ENCODE assay signal across 16 cellular contexts in the genomic region with DNA sequence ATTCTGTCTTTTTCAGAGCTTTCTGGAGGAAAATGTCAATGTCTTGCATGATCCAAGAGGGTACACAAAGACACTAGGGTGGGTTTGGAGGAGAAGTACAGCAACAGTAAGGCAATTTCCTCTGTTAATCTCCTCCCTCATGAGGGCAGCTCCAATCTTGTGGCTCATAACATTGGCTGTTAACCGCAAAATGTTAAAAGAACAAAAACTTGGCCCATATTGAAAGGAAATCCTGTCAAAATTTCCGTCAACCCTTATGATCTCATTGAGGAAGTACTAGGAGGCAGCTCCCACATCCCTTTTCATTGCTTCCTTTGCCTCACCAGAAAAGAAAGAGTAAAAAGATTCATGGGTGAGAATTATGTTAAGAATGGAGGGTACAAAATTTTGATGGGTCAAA. TPM values are rescaled to one million over a fixed set of nuclear protein-coding genes. Genes with fewer than 3 reads are reported as not detected.
DNase-seq lines count a peak whose midpoint lies in the region; ATAC-seq and TF ChIP-seq lines count a peak whose summit lies in the region.
"Had no signal": no experiment of that assay in that cellular context is flagged by ENCODE, and none has a peak within 500 bp of the region (broad histone marks: within the 10 kb centered on the region; RNA-seq: fewer than 3 reads in every experiment).

No MANE protein-coding gene starts in this region.

- peak overlapping the region in 1 of 2 donors; percentile 33 for H3K4me3 Mint-ChIP-seq in activated T-cell treated with anti-CD3 and anti-CD28 coated beads, Interleukin-2, amount 50 U/mL, for 72 hours
- no peak overlapping the region for H3K4me3 Mint-ChIP-seq in activated T-cell treated with anti-CD3 and anti-CD28 coated beads, Interleukin-2, amount 50 U/mL, for 4 hours
- H3K4me3 Mint-ChIP-seq in activated CD4-positive, alpha-beta T cell treated with anti-CD3 and anti-CD28 coated beads, Interleukin-2, amount 10 ng/mL, durations not matched to agents 24 days and 14 days, result no peak overlapping the region
- H3K4me3 Mint-ChIP-seq in natural killer cell treated with Interleukin-12 subunit alpha and Interleukin-12 subunit beta and Interleukin-15 and Interleukin-18, amount 100 ng/mL, for 72 hours, result no peak overlapping the region
- H3K4me3 Mint-ChIP-seq: activated CD8-positive, alpha-beta T cell treated with anti-CD3 and anti-CD28 coated beads, Interleukin-2, amount 10 ng/mL, durations not matched to agents 7 days and 5 days had no signal

- H3K27me3 Mint-ChIP-seq in activated T-cell treated with anti-CD3 and anti-CD28 coated beads, Interleukin-2, amount 50 U/mL, for 72 hours (ENCODE audit: low read depth), result peaks cover 32% of the 10 kb centered on the region
- H3K27me3 Mint-ChIP-seq in activated T-cell treated with anti-CD3 and anti-CD28 coated beads, Interleukin-2, amount 50 U/mL, for 4 hours (ENCODE audit: low read depth), result peaks cover 7% of the 10 kb centered on the region
- peaks cover 6% of the 10 kb centered on the region for H3K27me3 Mint-ChIP-seq in activated CD4-positive, alpha-beta T cell treated with anti-CD3 and anti-CD28 coated beads, Interleukin-2, amount 10 ng/mL, durations not matched to agents 24 days and 14 days
- no peaks in the 10 kb centered on the region for H3K27me3 Mint-ChIP-seq in natural killer cell treated with Interleukin-12 subunit alpha and Interleukin-12 subunit beta and Interleukin-15 and Interleukin-18, amount 100 ng/mL, for 72 hours

- H3K36me3 Mint-ChIP-seq in activated T-cell treated with anti-CD3 and anti-CD28 coated beads, Interleukin-2, amount 50 U/mL, for 72 hours (ENCODE audit: insufficient read depth in 2 of 2), result peaks cover 0 to 3% of the 10 kb centered on the region in 2 donors
- H3K36me3 Mint-ChIP-seq in activated T-cell treated with anti-CD3 and anti-CD28 coated beads, Interleukin-2, amount 50 U/mL, for 4 hours (ENCODE audit: insufficient read depth), result no peaks in the 10 kb centered on the region
- H3K36me3 Mint-ChIP-seq in activated CD4-positive, alpha-beta T cell treated with anti-CD3 and anti-CD28 coated beads, Interleukin-2, amount 10 ng/mL, durations not matched to agents 24 days and 14 days (ENCODE audit: low read depth), result no peaks in the 10 kb centered on the region
- no peaks in the 10 kb centered on the region for H3K36me3 Mint-ChIP-seq in natural killer cell treated with Interleukin-12 subunit alpha and Interleukin-12 subunit beta and Interleukin-15 and Interleukin-18, amount 100 ng/mL, for 72 hours

- TF ChIP-seq EP300 in upper lobe of left lung (IDR thresholded peaks at IDR 0.05), result peak in 3 of 4 donors; percentile 13 to 41 (median 22)
- TF ChIP-seq EP300 in stomach (IDR thresholded peaks at IDR 0.05), result no peak

- H3K27me3 ChIP-seq in brain microvascular endothelial cell (replicated peaks) (no peaks in the 10 kb centered on the region), right cardiac atrium (ENCODE audit: control insufficient read depth, insufficient read depth) (no peaks in the 10 kb centered on the region), upper lobe of left lung (no peaks in the 10 kb centered on the region), stomach (no peaks in the 10 kb centered on the region)

- no peaks in the 10 kb centered on the region for H3K4me1 ChIP-seq in right cardiac atrium (ENCODE audit: control insufficient read depth, insufficient read depth, low read length)
- H3K4me1 ChIP-seq in upper lobe of left lung, result peaks cover 11 to 23% (median 17%) of the 10 kb centered on the region in 4 donors
- H3K4me1 ChIP-seq in stomach, result peaks cover 0 to 17% (median 15%) of the 10 kb centered on the region in 4 donors

- 32% methylated on average over 2 of the region's 2 CpGs for WGBS in right cardiac atrium
- 13 to 29% methylated on average over 2 of the region's 2 CpGs for WGBS in upper lobe of left lung, 2 donors
- WGBS in stomach, 5 donors, result 44 to 62% (median 51%) methylated on average over 2 of the region's 2 CpGs

- H3K9me3 Mint-ChIP-seq in activated T-cell treated with anti-CD3 and anti-CD28 coated beads, Interleukin-2, amount 50 U/mL, for 72 hours, result peaks cover 3 to 6% of the 10 kb centered on the region in 2 donors
- H3K9me3 Mint-ChIP-seq in activated T-cell treated with anti-CD3 and anti-CD28 coated beads, Interleukin-2, amount 50 U/mL, for 4 hours, result no peaks in the 10 kb centered on the region
- H3K9me3 Mint-ChIP-seq in activated CD4-positive, alpha-beta T cell treated with anti-CD3 and anti-CD28 coated beads, Interleukin-2, amount 10 ng/mL, durations not matched to agents 24 days and 14 days, result peaks cover 17% of the 10 kb centered on the region
- peaks cover 19% of the 10 kb centered on the region for H3K9me3 Mint-ChIP-seq in natural killer cell treated with Interleukin-12 subunit alpha and Interleukin-12 subunit beta and Interleukin-15 and Interleukin-18, amount 100 ng/mL, for 72 hours

- in situ Hi-C loops in brain microvascular endothelial cell (cut with HindIII; ENCODE audit: low pct_ligation_motif_present, low sequenced_read_pairs), result no loop called here

- TF ChIP-seq CTCF in brain microvascular endothelial cell (IDR thresholded peaks at IDR 0.05; ENCODE audit: low read depth, low read length, missing control alignments), result no peak
- no peak for TF ChIP-seq CTCF in upper lobe of left lung (IDR thresholded peaks at IDR 0.05)
- no peak for TF ChIP-seq CTCF in stomach (IDR thresholded peaks at IDR 0.05)

- H3K27ac ChIP-seq in brain microvascular endothelial cell, result no peak overlapping the region
- no peak overlapping the region for H3K27ac ChIP-seq in right cardiac atrium (ENCODE audit: low read length)
- H3K27ac ChIP-seq in upper lobe of left lung, result peak overlapping the region; percentile 33 to 86 (median 52)
- peak overlapping the region in 1 of 5 donors; percentile 64 for H3K27ac ChIP-seq in stomach
- H3K27ac ChIP-seq: thoracic aorta had no signal

- peaks cover 10% of the 10 kb centered on the region for H3K4me1 Mint-ChIP-seq in activated T-cell treated with anti-CD3 and anti-CD28 coated beads, Interleukin-2, amount 50 U/mL, for 72 hours (ENCODE audit: low read depth)
- peaks cover 13% of the 10 kb centered on the region for H3K4me1 Mint-ChIP-seq in activated T-cell treated with anti-CD3 and anti-CD28 coated beads, Interleukin-2, amount 50 U/mL, for 4 hours (ENCODE audit: low read depth)
- H3K4me1 Mint-ChIP-seq in activated CD4-positive, alpha-beta T cell treated with anti-CD3 and anti-CD28 coated beads, Interleukin-2, amount 10 ng/mL, durations not matched to agents 24 days and 14 days, result peaks cover 8% of the 10 kb centered on the region
- no peaks in the 10 kb centered on the region for H3K4me1 Mint-ChIP-seq in natural killer cell treated with Interleukin-12 subunit alpha and Interleukin-12 subunit beta and Interleukin-15 and Interleukin-18, amount 100 ng/mL, for 72 hours (ENCODE audit: low read depth in 2 of 2)

- intact Hi-C loops in right cardiac atrium (cut with DNase I), result no loop called here
- intact Hi-C loops in stomach (cut with DNase I; ENCODE audit: low total_unique reads), result no loop called here
- intact Hi-C loops in activated CD4-positive, alpha-beta T cell treated with anti-CD3 and anti-CD28 coated beads, Interleukin-2, amount 10 ng/mL, durations not matched to agents 24 days and 14 days (cut with micrococcal nuclease), result no loop called here

- H3K36me3 ChIP-seq in brain microvascular endothelial cell (replicated peaks) (no peaks in the 10 kb centered on the region), upper lobe of left lung (no peaks in the 10 kb centered on the region), stomach (no peaks in the 10 kb centered on the region)
- H3K36me3 ChIP-seq: thoracic aorta had no signal

- H3K9me3 ChIP-seq in right cardiac atrium (ENCODE audit: control insufficient read depth, low read length), result no peaks in the 10 kb centered on the region
- H3K9me3 ChIP-seq in upper lobe of left lung, result no peaks in the 10 kb centered on the region
- H3K9me3 ChIP-seq in stomach, result peaks cover 0 to 4% (median under 1%) of the 10 kb centered on the region in 4 donors
- H3K9me3 ChIP-seq: thoracic aorta had no signal

- DNase-seq in activated T-cell treated with anti-CD3 and anti-CD28 coated beads, Interleukin-2, amount 50 U/mL, for 72 hours, result no peak
- no peak for DNase-seq in activated T-cell treated with anti-CD3 and anti-CD28 coated beads, Interleukin-2, amount 50 U/mL, for 4 hours
- DNase-seq in brain microvascular endothelial cell (peak; percentile 6), right cardiac atrium (no peak), upper lobe of left lung (no peak), stomach (no peak)
- no peak for DNase-seq in activated CD4-positive, alpha-beta T cell treated with anti-CD3 and anti-CD28 coated beads, Interleukin-2, amount 10 ng/mL, durations not matched to agents 24 days and 14 days
- DNase-seq in natural killer cell treated with Interleukin-12 subunit alpha and Interleukin-12 subunit beta and Interleukin-15 and Interleukin-18, amount 100 ng/mL, for 72 hours (ENCODE audit: low spot score), result no peak
- DNase-seq: 8988T; activated CD8-positive, alpha-beta T cell treated with anti-CD3 and anti-CD28 coated beads, Interleukin-2, amount 10 ng/mL, durations not matched to agents 7 days and 5 days; activated naive CD4-positive, alpha-beta T cell treated with anti-CD3 and anti-CD28 coated beads, Interleukin-2, amount 50 U/mL, for 16 hours; H7; NCI-H187; NK-92 treated with Interleukin-12 subunit alpha and Interleukin-12 subunit beta, amount 100 ng/mL, for 24 hours had no signal

- TF ChIP-seq POLR2A in upper lobe of left lung (IDR thresholded peaks at IDR 0.05), result no peak
- no peak for TF ChIP-seq POLR2A in stomach (IDR thresholded peaks at IDR 0.05)

- no peak overlapping the region for H3K4me3 ChIP-seq in brain microvascular endothelial cell (ENCODE audit: low read depth, low read length)
- no peak overlapping the region for H3K4me3 ChIP-seq in right cardiac atrium (ENCODE audit: low read length)
- no peak overlapping the region for H3K4me3 ChIP-seq in upper lobe of left lung
- no peak overlapping the region for H3K4me3 ChIP-seq in stomach
- H3K4me3 ChIP-seq: thoracic aorta had no signal

- ATAC-seq in activated T-cell treated with anti-CD3 and anti-CD28 coated beads, Interleukin-2, amount 50 U/mL, for 72 hours (replicated peaks in 1 of 2), result no peak
- no peak for ATAC-seq in activated T-cell treated with anti-CD3 and anti-CD28 coated beads, Interleukin-2, amount 50 U/mL, for 4 hours
- ATAC-seq in right cardiac atrium (peak; percentile 76 to 90), upper lobe of left lung (ENCODE audit: low FRiP score in 2 of 2) (peak; percentile 40 to 83)
- no peak for ATAC-seq in natural killer cell treated with Interleukin-12 subunit alpha and Interleukin-12 subunit beta and Interleukin-15 and Interleukin-18, amount 100 ng/mL, for 72 hours
- ATAC-seq: activated CD8-positive, alpha-beta T cell treated with anti-CD3 and anti-CD28 coated beads, Interleukin-2, amount 10 ng/mL, durations not matched to agents 7 days and 5 days had no signal

- peak overlapping the region; percentile 22 for H3K27ac Mint-ChIP-seq in activated T-cell treated with anti-CD3 and anti-CD28 coated beads, Interleukin-2, amount 50 U/mL, for 72 hours
- no peak overlapping the region for H3K27ac Mint-ChIP-seq in activated CD4-positive, alpha-beta T cell treated with anti-CD3 and anti-CD28 coated beads, Interleukin-2, amount 10 ng/mL, durations not matched to agents 24 days and 14 days
- H3K27ac Mint-ChIP-seq in natural killer cell treated with Interleukin-12 subunit alpha and Interleukin-12 subunit beta and Interleukin-15 and Interleukin-18, amount 100 ng/mL, for 72 hours, result no peak overlapping the region
- H3K27ac Mint-ChIP-seq: activated CD8-positive, alpha-beta T cell treated with anti-CD3 and anti-CD28 coated beads, Interleukin-2, amount 10 ng/mL, durations not matched to agents 7 days and 5 days had no signal

RNA-seq across cellular contexts. Expression of a gene that starts 11.6 kb away (rescaled TPM):
- total RNA-seq in activated T-cell treated with anti-CD3 and anti-CD28 coated beads, Interleukin-2, amount 50 U/mL, for 72 hours, result not detected
- total RNA-seq in activated T-cell treated with anti-CD3 and anti-CD28 coated beads, Interleukin-2, amount 50 U/mL, for 4 hours, result not detected
- under 1 TPM in 3 of 4 donors, not detected in 1; 0.26 to 0.70 (median 0.41) TPM for total RNA-seq in right cardiac atrium
- polyA plus RNA-seq in right cardiac atrium, result 0.09 TPM
- 1 to 10 TPM in 1 of 6 donors, under 1 TPM in 4, not detected in 1; 0.15 to 1.2 (median 0.54) TPM for total RNA-seq in upper lobe of left lung
- total RNA-seq in stomach, result under 1 TPM in 1 of 5 donors, not detected in 4; 0.37 TPM
- under 1 TPM in 1 of 3 donors, not detected in 2; 0.50 TPM for polyA plus RNA-seq in stomach
- not detected in 2 replicates for total RNA-seq in activated CD4-positive, alpha-beta T cell treated with anti-CD3 and anti-CD28 coated beads, Interleukin-2, amount 10 ng/mL, durations not matched to agents 24 days and 14 days
- not detected for total RNA-seq in natural killer cell treated with Interleukin-12 subunit alpha and Interleukin-12 subunit beta and Interleukin-15 and Interleukin-18, amount 100 ng/mL, for 72 hours
- total RNA-seq: activated CD8-positive, alpha-beta T cell treated with anti-CD3 and anti-CD28 coated beads, Interleukin-2, amount 10 ng/mL, durations not matched to agents 7 days and 5 days; T-helper 1 cell treated with Interleukin-12 subunit alpha and Interleukin-12 subunit beta and Interleukin-4 antibody, amounts not matched to agents 30 ng/mL and 1 ng/mL, for 36 hours; thoracic aorta had no signal

Comparison
In these comparisons a context has a peak if more than half of its experiments do, and no peak if none do; other contexts are left out.
1. ATAC-seq: peak in right cardiac atrium (2 of 2) and upper lobe of left lung (2 of 2); none in activated T-cell treated with anti-CD3 and anti-CD28 coated beads, Interleukin-2, amount 50 U/mL, for 72 hours (0 of 2), activated T-cell treated with anti-CD3 and anti-CD28 coated beads, Interleukin-2, amount 50 U/mL, for 4 hours (0 of 2) and natural killer cell treated with Interleukin-12 subunit alpha and Interleukin-12 subunit beta and Interleukin-15 and Interleukin-18, amount 100 ng/mL, for 72 hours (0 of 2).
2. H3K27ac ChIP-seq: peak in upper lobe of left lung (4 of 4); none in brain microvascular endothelial cell (single experiment) and right cardiac atrium (single experiment).